In genomic region chrX:110002300-110003166, GRCh38 we compare ENCODE assay signal across 1 cellular context.
TF ChIP-seq lines count a peak whose summit lies in the region.

TMEM164 (plus strand) TSS chrX:110003114; CDS start chrX:110003775, 661 bp downstream.

TF ChIP-seq in K562, 482 proteins besides CTCF, POLR2A, EP300 and RAD21 (continued from another document and continues in another):
- TF ChIP-seq, protein P1, sequence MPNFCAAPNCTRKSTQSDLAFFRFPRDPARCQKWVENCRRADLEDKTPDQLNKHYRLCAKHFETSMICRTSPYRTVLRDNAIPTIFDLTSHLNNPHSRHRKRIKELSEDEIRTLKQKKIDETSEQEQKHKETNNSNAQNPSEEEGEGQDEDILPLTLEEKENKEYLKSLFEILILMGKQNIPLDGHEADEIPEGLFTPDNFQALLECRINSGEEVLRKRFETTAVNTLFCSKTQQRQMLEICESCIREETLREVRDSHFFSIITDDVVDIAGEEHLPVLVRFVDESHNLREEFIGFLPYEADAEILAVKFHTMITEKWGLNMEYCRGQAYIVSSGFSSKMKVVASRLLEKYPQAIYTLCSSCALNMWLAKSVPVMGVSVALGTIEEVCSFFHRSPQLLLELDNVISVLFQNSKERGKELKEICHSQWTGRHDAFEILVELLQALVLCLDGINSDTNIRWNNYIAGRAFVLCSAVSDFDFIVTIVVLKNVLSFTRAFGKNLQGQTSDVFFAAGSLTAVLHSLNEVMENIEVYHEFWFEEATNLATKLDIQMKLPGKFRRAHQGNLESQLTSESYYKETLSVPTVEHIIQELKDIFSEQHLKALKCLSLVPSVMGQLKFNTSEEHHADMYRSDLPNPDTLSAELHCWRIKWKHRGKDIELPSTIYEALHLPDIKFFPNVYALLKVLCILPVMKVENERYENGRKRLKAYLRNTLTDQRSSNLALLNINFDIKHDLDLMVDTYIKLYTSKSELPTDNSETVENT (CRISPR knock-in tag; IDR thresholded peaks at IDR 0.05) = no peak
- TF ChIP-seq ZNF584 (CRISPR knock-in tag; IDR thresholded peaks at IDR 0.05; ENCODE audit: low read depth) (no peak), ASH1L (IDR thresholded peaks at IDR 0.05; ENCODE audit: borderline replicate concordance, low read depth, partially characterized antibody) (no peak), PHTF2 (CRISPR knock-in tag; IDR thresholded peaks at IDR 0.05) (no peak), ERF (CRISPR knock-in tag; IDR thresholded peaks at IDR 0.05) (no peak), KAT7 (CRISPR knock-in tag; IDR thresholded peaks at IDR 0.05; ENCODE audit: borderline replicate concordance) (no peak), ZSCAN32 (CRISPR knock-in tag; IDR thresholded peaks at IDR 0.05) (no peak), PATZ1 (CRISPR knock-in tag; IDR thresholded peaks at IDR 0.05; ENCODE audit: borderline replicate concordance) (no peak), SMARCA4 (IDR thresholded peaks at IDR 0.05) (no peak), CHD7 (IDR thresholded peaks at IDR 0.05; ENCODE audit: low read depth, low read length) (no peak), SMARCC2 (IDR thresholded peaks at IDR 0.05; ENCODE audit: low read depth) (no peak), MYBL2 (IDR thresholded peaks at IDR 0.05; ENCODE audit: low read depth) (no peak), MYBL2 (CRISPR knock-in tag; IDR thresholded peaks at IDR 0.05; ENCODE audit: borderline replicate concordance) (no peak), ZNF146 (CRISPR knock-in tag; IDR thresholded peaks at IDR 0.05; ENCODE audit: unreplicated experiment) (no peak), ZKSCAN1 (IDR thresholded peaks at IDR 0.05; ENCODE audit: low read depth, low read length) (no peak), KHSRP (IDR thresholded peaks at IDR 0.05) (no peak), ARID3A (IDR thresholded peaks at IDR 0.05; ENCODE audit: borderline replicate concordance, low read depth, low read length) (no peak), YBX1 (IDR thresholded peaks at IDR 0.05) (no peak), KDM1A (IDR thresholded peaks at IDR 0.05) (peak in 1 of 2 experiments; percentile 91; a peak in 2 of 4 replicates), TSC22D4 (tag; IDR thresholded peaks at IDR 0.05) (no peak), CBX3 (IDR thresholded peaks at IDR 0.05; ENCODE audit: borderline replicate concordance in 1 of 2, low read length in 2 of 2) (no peak), SMAD4 (CRISPR knock-in tag; conservative IDR thresholded peaks at IDR 0.05) (peak; percentile 52), SIRT6 (IDR thresholded peaks at IDR 0.05; ENCODE audit: low read depth, low read length) (no peak)
- TF ChIP-seq, protein P2, sequence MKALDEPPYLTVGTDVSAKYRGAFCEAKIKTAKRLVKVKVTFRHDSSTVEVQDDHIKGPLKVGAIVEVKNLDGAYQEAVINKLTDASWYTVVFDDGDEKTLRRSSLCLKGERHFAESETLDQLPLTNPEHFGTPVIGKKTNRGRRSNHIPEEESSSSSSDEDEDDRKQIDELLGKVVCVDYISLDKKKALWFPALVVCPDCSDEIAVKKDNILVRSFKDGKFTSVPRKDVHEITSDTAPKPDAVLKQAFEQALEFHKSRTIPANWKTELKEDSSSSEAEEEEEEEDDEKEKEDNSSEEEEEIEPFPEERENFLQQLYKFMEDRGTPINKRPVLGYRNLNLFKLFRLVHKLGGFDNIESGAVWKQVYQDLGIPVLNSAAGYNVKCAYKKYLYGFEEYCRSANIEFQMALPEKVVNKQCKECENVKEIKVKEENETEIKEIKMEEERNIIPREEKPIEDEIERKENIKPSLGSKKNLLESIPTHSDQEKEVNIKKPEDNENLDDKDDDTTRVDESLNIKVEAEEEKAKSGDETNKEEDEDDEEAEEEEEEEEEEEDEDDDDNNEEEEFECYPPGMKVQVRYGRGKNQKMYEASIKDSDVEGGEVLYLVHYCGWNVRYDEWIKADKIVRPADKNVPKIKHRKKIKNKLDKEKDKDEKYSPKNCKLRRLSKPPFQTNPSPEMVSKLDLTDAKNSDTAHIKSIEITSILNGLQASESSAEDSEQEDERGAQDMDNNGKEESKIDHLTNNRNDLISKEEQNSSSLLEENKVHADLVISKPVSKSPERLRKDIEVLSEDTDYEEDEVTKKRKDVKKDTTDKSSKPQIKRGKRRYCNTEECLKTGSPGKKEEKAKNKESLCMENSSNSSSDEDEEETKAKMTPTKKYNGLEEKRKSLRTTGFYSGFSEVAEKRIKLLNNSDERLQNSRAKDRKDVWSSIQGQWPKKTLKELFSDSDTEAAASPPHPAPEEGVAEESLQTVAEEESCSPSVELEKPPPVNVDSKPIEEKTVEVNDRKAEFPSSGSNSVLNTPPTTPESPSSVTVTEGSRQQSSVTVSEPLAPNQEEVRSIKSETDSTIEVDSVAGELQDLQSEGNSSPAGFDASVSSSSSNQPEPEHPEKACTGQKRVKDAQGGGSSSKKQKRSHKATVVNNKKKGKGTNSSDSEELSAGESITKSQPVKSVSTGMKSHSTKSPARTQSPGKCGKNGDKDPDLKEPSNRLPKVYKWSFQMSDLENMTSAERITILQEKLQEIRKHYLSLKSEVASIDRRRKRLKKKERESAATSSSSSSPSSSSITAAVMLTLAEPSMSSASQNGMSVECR (CRISPR knock-in tag; IDR thresholded peaks at IDR 0.05) = no peak
- TF ChIP-seq, protein P3, sequence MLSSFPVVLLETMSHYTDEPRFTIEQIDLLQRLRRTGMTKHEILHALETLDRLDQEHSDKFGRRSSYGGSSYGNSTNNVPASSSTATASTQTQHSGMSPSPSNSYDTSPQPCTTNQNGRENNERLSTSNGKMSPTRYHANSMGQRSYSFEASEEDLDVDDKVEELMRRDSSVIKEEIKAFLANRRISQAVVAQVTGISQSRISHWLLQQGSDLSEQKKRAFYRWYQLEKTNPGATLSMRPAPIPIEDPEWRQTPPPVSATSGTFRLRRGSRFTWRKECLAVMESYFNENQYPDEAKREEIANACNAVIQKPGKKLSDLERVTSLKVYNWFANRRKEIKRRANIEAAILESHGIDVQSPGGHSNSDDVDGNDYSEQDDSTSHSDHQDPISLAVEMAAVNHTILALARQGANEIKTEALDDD (IDR thresholded peaks at IDR 0.05) = no peak
